ENCODE assay signal across 1 cellular context in the genomic region with DNA sequence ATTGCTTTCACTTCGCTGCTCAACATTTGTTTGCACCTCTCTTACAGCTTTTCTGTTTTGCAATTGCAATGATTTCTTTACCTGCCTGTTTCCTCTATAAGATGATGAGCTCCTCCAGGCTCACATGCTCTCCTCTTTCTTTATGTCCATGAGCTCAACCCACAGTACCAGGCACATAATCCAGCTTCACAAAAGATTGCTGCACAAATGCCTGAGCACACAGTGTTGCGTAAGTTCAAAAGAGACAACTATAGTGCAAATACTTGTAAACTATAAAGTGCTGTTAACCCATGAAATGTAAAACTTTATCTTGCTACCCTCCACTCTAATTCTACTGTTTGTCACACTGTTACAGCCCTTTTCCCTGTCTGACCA.
A peak's percentile ranks its signal among the peaks of the same experiment; 100 is the strongest.
TF ChIP-seq lines count a peak whose summit lies in the region.

No MANE protein-coding gene starts in this region.

TF ChIP-seq in HepG2, 621 proteins besides CTCF, POLR2A, EP300 and RAD21 (continued from another document and continues in another):
- TF ChIP-seq, protein P1, sequence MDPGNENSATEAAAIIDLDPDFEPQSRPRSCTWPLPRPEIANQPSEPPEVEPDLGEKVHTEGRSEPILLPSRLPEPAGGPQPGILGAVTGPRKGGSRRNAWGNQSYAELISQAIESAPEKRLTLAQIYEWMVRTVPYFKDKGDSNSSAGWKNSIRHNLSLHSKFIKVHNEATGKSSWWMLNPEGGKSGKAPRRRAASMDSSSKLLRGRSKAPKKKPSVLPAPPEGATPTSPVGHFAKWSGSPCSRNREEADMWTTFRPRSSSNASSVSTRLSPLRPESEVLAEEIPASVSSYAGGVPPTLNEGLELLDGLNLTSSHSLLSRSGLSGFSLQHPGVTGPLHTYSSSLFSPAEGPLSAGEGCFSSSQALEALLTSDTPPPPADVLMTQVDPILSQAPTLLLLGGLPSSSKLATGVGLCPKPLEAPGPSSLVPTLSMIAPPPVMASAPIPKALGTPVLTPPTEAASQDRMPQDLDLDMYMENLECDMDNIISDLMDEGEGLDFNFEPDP (CRISPR knock-in tag; conservative IDR thresholded peaks at IDR 0.05) = no peak
- TF ChIP-seq, protein P2, sequence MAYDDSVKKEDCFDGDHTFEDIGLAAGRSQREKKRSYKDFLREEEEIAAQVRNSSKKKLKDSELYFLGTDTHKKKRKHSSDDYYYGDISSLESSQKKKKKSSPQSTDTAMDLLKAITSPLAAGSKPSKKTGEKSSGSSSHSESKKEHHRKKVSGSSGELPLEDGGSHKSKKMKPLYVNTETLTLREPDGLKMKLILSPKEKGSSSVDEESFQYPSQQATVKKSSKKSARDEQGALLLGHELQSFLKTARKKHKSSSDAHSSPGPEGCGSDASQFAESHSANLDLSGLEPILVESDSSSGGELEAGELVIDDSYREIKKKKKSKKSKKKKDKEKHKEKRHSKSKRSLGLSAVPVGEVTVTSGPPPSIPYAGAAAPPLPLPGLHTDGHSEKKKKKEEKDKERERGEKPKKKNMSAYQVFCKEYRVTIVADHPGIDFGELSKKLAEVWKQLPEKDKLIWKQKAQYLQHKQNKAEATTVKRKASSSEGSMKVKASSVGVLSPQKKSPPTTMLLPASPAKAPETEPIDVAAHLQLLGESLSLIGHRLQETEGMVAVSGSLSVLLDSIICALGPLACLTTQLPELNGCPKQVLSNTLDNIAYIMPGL (CRISPR knock-in tag; IDR thresholded peaks at IDR 0.05; ENCODE audit: borderline replicate concordance in 1 of 2, low read depth in 1 of 2) = no peak
- TF ChIP-seq SRY (CRISPR knock-in tag; IDR thresholded peaks at IDR 0.05) = no peak
- TF ChIP-seq ISX (CRISPR knock-in tag; conservative IDR thresholded peaks at IDR 0.05) = no peak
- no peak for TF ChIP-seq ZNF749 (CRISPR knock-in tag; IDR thresholded peaks at IDR 0.05; ENCODE audit: borderline replicate concordance)
- TF ChIP-seq ZNF792 (CRISPR knock-in tag; IDR thresholded peaks at IDR 0.05) = no peak
- TF ChIP-seq ZNF20 (CRISPR knock-in tag; IDR thresholded peaks at IDR 0.05) = no peak
- no peak for TF ChIP-seq HES4 (CRISPR knock-in tag; IDR thresholded peaks at IDR 0.05; ENCODE audit: borderline replicate concordance)
- no peak for TF ChIP-seq ZNF460 (CRISPR knock-in tag; IDR thresholded peaks at IDR 0.05; ENCODE audit: borderline replicate concordance)
- no peak for TF ChIP-seq NCOR1 (IDR thresholded peaks at IDR 0.05; ENCODE audit: borderline replicate concordance, low read length)
- no peak for TF ChIP-seq ZNF260 (CRISPR knock-in tag; IDR thresholded peaks at IDR 0.05; ENCODE audit: borderline replicate concordance, low read depth)
- TF ChIP-seq, protein P3, sequence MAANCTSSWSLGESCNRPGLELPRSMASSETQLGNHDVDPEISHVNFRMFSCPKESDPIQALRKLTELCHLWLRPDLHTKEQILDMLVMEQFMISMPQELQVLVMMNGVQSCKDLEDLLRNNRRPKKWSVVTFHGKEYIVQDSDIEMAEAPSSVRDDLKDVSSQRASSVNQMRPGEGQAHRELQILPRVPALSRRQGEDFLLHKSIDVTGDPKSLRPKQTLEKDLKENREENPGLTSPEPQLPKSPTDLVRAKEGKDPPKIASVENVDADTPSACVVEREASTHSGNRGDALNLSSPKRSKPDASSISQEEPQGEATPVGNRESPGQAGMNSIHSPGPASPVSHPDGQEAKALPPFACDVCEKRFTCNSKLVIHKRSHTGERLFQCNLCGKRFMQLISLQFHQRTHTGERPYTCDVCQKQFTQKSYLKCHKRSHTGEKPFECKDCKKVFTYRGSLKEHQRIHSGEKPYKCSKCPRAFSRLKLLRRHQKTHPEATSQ (CRISPR knock-in tag; IDR thresholded peaks at IDR 0.05; ENCODE audit: borderline replicate concordance) = no peak; the same call in 1 of the 2 replicates
- TF ChIP-seq IRF9 (CRISPR knock-in tag; IDR thresholded peaks at IDR 0.05; ENCODE audit: borderline replicate concordance) = no peak
- no peak for TF ChIP-seq GTF3A (CRISPR knock-in tag; conservative IDR thresholded peaks at IDR 0.05)
- no peak; the same call in 1 of the 2 replicates for TF ChIP-seq SOX5 (CRISPR knock-in tag; IDR thresholded peaks at IDR 0.05; ENCODE audit: borderline replicate concordance)
- no peak for TF ChIP-seq ETV6 (CRISPR knock-in tag; conservative IDR thresholded peaks at IDR 0.05)
- TF ChIP-seq THYN1 (CRISPR knock-in tag; IDR thresholded peaks at IDR 0.05; ENCODE audit: borderline replicate concordance, low read depth) = no peak
- no peak for TF ChIP-seq ATF6 (CRISPR knock-in tag; conservative IDR thresholded peaks at IDR 0.05)
- no peak for TF ChIP-seq ZNF883 (CRISPR knock-in tag; IDR thresholded peaks at IDR 0.05; ENCODE audit: not compliant biosample characterization)
- no peak for TF ChIP-seq HHEX (CRISPR knock-in tag; IDR thresholded peaks at IDR 0.05)
- 0 out of 2 replicates have a peak, but pooled peaks have one; percentile 37 for TF ChIP-seq ZNF644 (CRISPR knock-in tag; IDR thresholded peaks at IDR 0.05; ENCODE audit: low read depth)
- TF ChIP-seq ZBTB37 (CRISPR knock-in tag; IDR thresholded peaks at IDR 0.05) = no peak
- TF ChIP-seq ZNF142 (CRISPR knock-in tag; IDR thresholded peaks at IDR 0.05) = no peak
- TF ChIP-seq FOXO1 (CRISPR knock-in tag; IDR thresholded peaks at IDR 0.05) = no peak
- no peak for TF ChIP-seq XRCC5 (optimal IDR thresholded peaks at IDR 0.05; ENCODE audit: low read length)
- no peak for TF ChIP-seq ZNF282 (IDR thresholded peaks at IDR 0.05; ENCODE audit: partially characterized antibody)
- no peak for TF ChIP-seq ZNF570 (CRISPR knock-in tag; IDR thresholded peaks at IDR 0.05; ENCODE audit: borderline replicate concordance)
- no peak for TF ChIP-seq MAFK (conservative IDR thresholded peaks at IDR 0.05 in 1 of 2, IDR thresholded peaks at IDR 0.05 in 1 of 2; ENCODE audit: low read length in 2 of 2)
- no peak for TF ChIP-seq ZNF720 (CRISPR knock-in tag; IDR thresholded peaks at IDR 0.05)
- no peak for TF ChIP-seq NFKB2 (CRISPR knock-in tag; IDR thresholded peaks at IDR 0.05; ENCODE audit: borderline replicate concordance)
- TF ChIP-seq FOXC1 (CRISPR knock-in tag; IDR thresholded peaks at IDR 0.05; ENCODE audit: borderline replicate concordance) = no peak
- no peak for TF ChIP-seq ZNF672 (CRISPR knock-in tag; IDR thresholded peaks at IDR 0.05)
- no peak for TF ChIP-seq KLF13 (CRISPR knock-in tag; IDR thresholded peaks at IDR 0.05)
- no peak for TF ChIP-seq DMAP1 (CRISPR knock-in tag; IDR thresholded peaks at IDR 0.05)
- TF ChIP-seq, protein P4, sequence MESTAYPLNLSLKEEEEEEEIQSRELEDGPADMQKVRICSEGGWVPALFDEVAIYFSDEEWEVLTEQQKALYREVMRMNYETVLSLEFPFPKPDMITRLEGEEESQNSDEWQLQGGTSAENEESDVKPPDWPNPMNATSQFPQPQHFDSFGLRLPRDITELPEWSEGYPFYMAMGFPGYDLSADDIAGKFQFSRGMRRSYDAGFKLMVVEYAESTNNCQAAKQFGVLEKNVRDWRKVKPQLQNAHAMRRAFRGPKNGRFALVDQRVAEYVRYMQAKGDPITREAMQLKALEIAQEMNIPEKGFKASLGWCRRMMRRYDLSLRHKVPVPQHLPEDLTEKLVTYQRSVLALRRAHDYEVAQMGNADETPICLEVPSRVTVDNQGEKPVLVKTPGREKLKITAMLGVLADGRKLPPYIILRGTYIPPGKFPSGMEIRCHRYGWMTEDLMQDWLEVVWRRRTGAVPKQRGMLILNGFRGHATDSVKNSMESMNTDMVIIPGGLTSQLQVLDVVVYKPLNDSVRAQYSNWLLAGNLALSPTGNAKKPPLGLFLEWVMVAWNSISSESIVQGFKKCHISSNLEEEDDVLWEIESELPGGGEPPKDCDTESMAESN (CRISPR knock-in tag; conservative IDR thresholded peaks at IDR 0.05) = no peak
- TF ChIP-seq THRA (CRISPR knock-in tag; IDR thresholded peaks at IDR 0.05; ENCODE audit: borderline replicate concordance) = no peak
- TF ChIP-seq ETV5 (CRISPR knock-in tag; IDR thresholded peaks at IDR 0.05; ENCODE audit: borderline replicate concordance) = no peak
- TF ChIP-seq ZNF740 (CRISPR knock-in tag; IDR thresholded peaks at IDR 0.05) = no peak
- TF ChIP-seq, protein P5, sequence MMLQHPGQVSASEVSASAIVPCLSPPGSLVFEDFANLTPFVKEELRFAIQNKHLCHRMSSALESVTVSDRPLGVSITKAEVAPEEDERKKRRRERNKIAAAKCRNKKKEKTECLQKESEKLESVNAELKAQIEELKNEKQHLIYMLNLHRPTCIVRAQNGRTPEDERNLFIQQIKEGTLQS (CRISPR knock-in tag; IDR thresholded peaks at IDR 0.05) = no peak
- no peak for TF ChIP-seq ZNF160 (CRISPR knock-in tag; IDR thresholded peaks at IDR 0.05)
- TF ChIP-seq ERF (CRISPR knock-in tag; IDR thresholded peaks at IDR 0.05) = no peak
- TF ChIP-seq RELA (CRISPR knock-in tag; IDR thresholded peaks at IDR 0.05) = no peak
- 0 out of 2 replicates have a peak, but pooled peaks have one; percentile 12 for TF ChIP-seq ZBTB7B (CRISPR knock-in tag; IDR thresholded peaks at IDR 0.05)
